Comparison of ENCODE assay signal across 8 cellular contexts in the genomic region with DNA sequence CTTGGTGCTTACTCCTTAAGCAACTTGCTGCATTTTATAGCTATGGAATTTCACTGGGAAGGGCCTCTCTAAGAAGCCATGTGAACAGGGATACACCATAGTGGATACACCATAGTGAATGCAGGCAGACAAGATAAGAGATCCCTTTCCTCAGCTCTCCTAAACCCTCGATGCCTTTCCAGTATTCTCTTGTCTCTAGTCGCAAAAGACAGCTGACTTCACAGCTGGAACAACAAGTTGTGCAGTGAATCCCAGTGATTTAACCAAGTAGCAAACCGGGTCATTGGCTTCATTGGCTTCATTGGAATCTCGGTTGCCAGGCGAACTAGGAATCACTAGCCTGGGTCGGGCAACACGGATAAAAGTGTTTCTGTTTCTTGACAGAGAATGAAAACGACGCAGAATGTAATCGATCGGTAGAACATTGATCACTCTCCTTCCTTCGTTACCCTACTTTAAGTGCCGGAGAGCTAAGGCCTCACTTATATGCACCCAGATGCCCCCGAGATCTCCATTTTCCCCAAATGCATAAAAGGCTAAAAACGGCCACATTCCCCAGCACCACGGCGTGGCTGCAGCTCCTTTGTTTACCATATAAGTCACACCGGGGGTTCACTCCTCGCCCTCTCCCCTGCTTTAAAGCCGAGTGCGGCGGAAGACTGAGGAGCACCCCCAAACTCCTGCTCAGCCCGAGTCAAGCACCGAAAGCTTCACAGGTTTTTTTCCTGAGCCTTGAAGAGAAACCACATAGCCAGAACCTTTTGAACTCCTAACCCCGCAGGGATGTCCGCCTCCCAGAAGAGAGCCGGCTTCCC. TPM values are rescaled to one million over a fixed set of nuclear protein-coding genes. Genes with fewer than 3 reads are reported as not detected.
DNase-seq lines count a peak whose midpoint lies in the region; ATAC-seq and TF ChIP-seq lines count a peak whose summit lies in the region.

No MANE protein-coding gene starts in this region.

- TF ChIP-seq CTCF in AG09309 (IDR thresholded peaks at IDR 0.05; ENCODE audit: control insufficient read depth, insufficient read depth, low read depth, low read length, missing control alignments) (no peak), foreskin fibroblast (IDR thresholded peaks at IDR 0.05; ENCODE audit: low read depth, low read length) (no peak), omental fat pad (IDR thresholded peaks at IDR 0.05) (no peak)

- H3K4me3 ChIP-seq in AG09309 (ENCODE audit: control insufficient read depth, low read depth, low read length) = peak overlapping the region; percentile 97
- peak overlapping the region; percentile 74 to 95 for H3K4me3 ChIP-seq in foreskin fibroblast (ENCODE audit: low read depth in 1 of 2, low read length in 2 of 2)

- ATAC-seq in omental fat pad (ENCODE audit: low FRiP score) = peak; percentile 57
- no peak for ATAC-seq in effector memory CD8-positive, alpha-beta T cell (replicated peaks)
- no peak for ATAC-seq in GM19463 (IDR thresholded peaks at IDR 0.05; ENCODE audit: unreplicated experiment)

- H3K4me3 Mint-ChIP-seq in effector memory CD8-positive, alpha-beta T cell = no peak overlapping the region
- H3K4me3 Mint-ChIP-seq in activated T-helper 1 cell treated with anti-CD3 and anti-CD28 coated beads, Interleukin-12 subunit alpha, Interleukin-12 subunit beta, Interleukin-2, Interleukin-4 antibody, amounts not matched to agents 30 ng/mL and 10 ng/mL and 1 ng/mL, durations not matched to agents 14 hours and 24 hours and 36 hours = no peak overlapping the region

- no peak for DNase-seq in AG09309 (ENCODE audit: low read depth)
- peak; percentile 35 for DNase-seq in RPMI7951 (ENCODE audit: low read depth)
- peak; percentile 9 to 44 for DNase-seq in foreskin fibroblast
- DNase-seq in omental fat pad (ENCODE audit: low spot score) = no peak
- DNase-seq in cortex of kidney (lab: John Stamatoyannopoulos, UW) = no peak
- DNase-seq in effector memory CD8-positive, alpha-beta T cell = no peak
- DNase-seq in activated T-helper 1 cell treated with anti-CD3 and anti-CD28 coated beads, Interleukin-12 subunit alpha, Interleukin-12 subunit beta, Interleukin-2, Interleukin-4 antibody, amounts not matched to agents 30 ng/mL and 10 ng/mL and 1 ng/mL, durations not matched to agents 14 hours and 24 hours and 36 hours (ENCODE audit: low spot score) = no peak

- H3K27ac Mint-ChIP-seq in effector memory CD8-positive, alpha-beta T cell = no peak overlapping the region
- H3K27ac Mint-ChIP-seq in activated T-helper 1 cell treated with anti-CD3 and anti-CD28 coated beads, Interleukin-12 subunit alpha, Interleukin-12 subunit beta, Interleukin-2, Interleukin-4 antibody, amounts not matched to agents 30 ng/mL and 10 ng/mL and 1 ng/mL, durations not matched to agents 14 hours and 24 hours and 36 hours = no peak overlapping the region

- intact Hi-C loops in activated T-helper 1 cell treated with anti-CD3 and anti-CD28 coated beads, Interleukin-12 subunit alpha, Interleukin-12 subunit beta, Interleukin-2, Interleukin-4 antibody, amounts not matched to agents 30 ng/mL and 10 ng/mL and 1 ng/mL, durations not matched to agents 14 hours and 24 hours and 36 hours (cut with micrococcal nuclease) = no loop called here

- no peaks in the 10 kb centered on the region for H3K9me3 Mint-ChIP-seq in effector memory CD8-positive, alpha-beta T cell
- H3K9me3 Mint-ChIP-seq in activated T-helper 1 cell treated with anti-CD3 and anti-CD28 coated beads, Interleukin-12 subunit alpha, Interleukin-12 subunit beta, Interleukin-2, Interleukin-4 antibody, amounts not matched to agents 30 ng/mL and 10 ng/mL and 1 ng/mL, durations not matched to agents 14 hours and 24 hours and 36 hours = no peaks in the 10 kb centered on the region

- peaks cover 0 to 4% of the 10 kb centered on the region in 2 donors for H3K4me1 Mint-ChIP-seq in effector memory CD8-positive, alpha-beta T cell (ENCODE audit: low read depth in 2 of 2)
- no peaks in the 10 kb centered on the region for H3K4me1 Mint-ChIP-seq in activated T-helper 1 cell treated with anti-CD3 and anti-CD28 coated beads, Interleukin-12 subunit alpha, Interleukin-12 subunit beta, Interleukin-2, Interleukin-4 antibody, amounts not matched to agents 30 ng/mL and 10 ng/mL and 1 ng/mL, durations not matched to agents 14 hours and 24 hours and 36 hours (ENCODE audit: low read depth)

- H3K36me3 Mint-ChIP-seq in effector memory CD8-positive, alpha-beta T cell (ENCODE audit: insufficient read depth) = no peaks in the 10 kb centered on the region
- H3K36me3 Mint-ChIP-seq in activated T-helper 1 cell treated with anti-CD3 and anti-CD28 coated beads, Interleukin-12 subunit alpha, Interleukin-12 subunit beta, Interleukin-2, Interleukin-4 antibody, amounts not matched to agents 30 ng/mL and 10 ng/mL and 1 ng/mL, durations not matched to agents 14 hours and 24 hours and 36 hours (ENCODE audit: low read depth) = no peaks in the 10 kb centered on the region

- peaks cover 0 to 23% of the 10 kb centered on the region in 2 donors for H3K27me3 Mint-ChIP-seq in effector memory CD8-positive, alpha-beta T cell
- H3K27me3 Mint-ChIP-seq in activated T-helper 1 cell treated with anti-CD3 and anti-CD28 coated beads, Interleukin-12 subunit alpha, Interleukin-12 subunit beta, Interleukin-2, Interleukin-4 antibody, amounts not matched to agents 30 ng/mL and 10 ng/mL and 1 ng/mL, durations not matched to agents 14 hours and 24 hours and 36 hours (ENCODE audit: insufficient read depth) = peaks cover 30% of the 10 kb centered on the region

RNA-seq across cellular contexts. Expression of a gene that starts 0.7 kb away (rescaled TPM):
- total RNA-seq in RPMI7951 (2014; rRNA removed; shearing (Covaris generic)) = 1.5 and 1.6 TPM in 2 replicates
- total RNA-seq in omental fat pad = 1 to 10 TPM in 1 of 4 donors, under 1 TPM in 3; 0.56 to 1.4 (median 0.95) TPM
- total RNA-seq in activated T-helper 1 cell treated with anti-CD3 and anti-CD28 coated beads, Interleukin-12 subunit alpha, Interleukin-12 subunit beta, Interleukin-2, Interleukin-4 antibody, amounts not matched to agents 30 ng/mL and 10 ng/mL and 1 ng/mL, durations not matched to agents 14 hours and 24 hours and 36 hours = not detected in 2 replicates

Comparison
In these comparisons a context has a peak if more than half of its experiments do, and no peak if none do; other contexts are left out.
1. DNase-seq: peak in RPMI7951 (single experiment) and foreskin fibroblast (2 of 2); none in AG09309 (single experiment), omental fat pad (single experiment), cortex of kidney (single experiment), effector memory CD8-positive, alpha-beta T cell (0 of 3) and activated T-helper 1 cell treated with anti-CD3 and anti-CD28 coated beads, Interleukin-12 subunit alpha, Interleukin-12 subunit beta, Interleukin-2, Interleukin-4 antibody, amounts not matched to agents 30 ng/mL and 10 ng/mL and 1 ng/mL, durations not matched to agents 14 hours and 24 hours and 36 hours (single experiment).